In genomic region chr14:35695647-35696046, GRCh38 we compare ENCODE assay signal across 22 cellular contexts.
"Had no signal": no experiment of that assay in that cellular context is flagged by ENCODE, and none has a peak within 500 bp of the region (broad histone marks: within the 10 kb centered on the region; RNA-seq: fewer than 3 reads in every experiment).

No MANE protein-coding gene starts in this region.

- H3K9me3 ChIP-seq: heart right ventricle, left ventricle myocardium inferior, ovary, right lobe of liver, testis, transverse colon had no signal

- H3K27me3 ChIP-seq: heart right ventricle, ovary, right lobe of liver, testis, transverse colon had no signal

- H3K27ac ChIP-seq: heart right ventricle, left ventricle myocardium inferior, ovary, right lobe of liver, testis, transverse colon had no signal

- DNase-seq: activated CD4-positive, alpha-beta memory T cell treated with anti-CD3 and anti-CD28 coated beads, Interleukin-2, amount 10 ng/mL, durations not matched to agents 7 days and 5 days; activated CD4-positive, alpha-beta T cell treated with anti-CD3 and anti-CD28 coated beads, Interleukin-2, amount 10 ng/mL, durations not matched to agents 24 days and 14 days; activated CD4-positive, CD25-positive, alpha-beta regulatory T cell treated with anti-CD3 and anti-CD28 coated beads, Interleukin-2, amount 50 U/mL, for 72 hours; activated CD8-positive, alpha-beta memory T cell treated with anti-CD3 and anti-CD28 coated beads, Interleukin-2, amount 50 U/mL, for 48 hours; activated gamma-delta T cell; activated naive CD4-positive, alpha-beta T cell treated with anti-CD3 and anti-CD28 coated beads, Interleukin-2, amount 10 ng/mL, durations not matched to agents 7 days and 5 days; activated naive CD8-positive, alpha-beta T cell treated with anti-CD3 and anti-CD28 coated beads, Interleukin-2, amount 10 ng/mL, durations not matched to agents 7 days and 5 days; activated T-cell treated with anti-CD3 and anti-CD28 coated beads, Interleukin-2, amount 50 U/mL, for 24 hours; amniotic stem cell; cortex of kidney; effector memory CD8-positive, alpha-beta T cell; foreskin melanocyte; heart right ventricle; left ventricle myocardium inferior; mesendoderm; ovary; right lobe of liver; stimulated activated CD4-positive, alpha-beta T cell treated with anti-CD3 and anti-CD28 coated beads, Interleukin-2, amount 100 ng/mL, for 48 hours; stimulated activated naive CD4-positive, alpha-beta T cell treated with Interleukin-2 at 50 U/mL for 16 hours; testis; transverse colon had no signal

- H3K4me1 ChIP-seq: heart right ventricle, left ventricle myocardium inferior, testis, transverse colon had no signal

- H3K4me3 ChIP-seq: heart right ventricle, left ventricle myocardium inferior, lung, ovary, right lobe of liver, testis, transverse colon had no signal

- H3K36me3 ChIP-seq: heart right ventricle, left ventricle myocardium inferior, ovary, right lobe of liver had no signal
